1 cellular context compared by ENCODE assay signal in genomic region chr9:89491688-89492087, GRCh38.
TF ChIP-seq lines count a peak whose summit lies in the region.

No MANE protein-coding gene starts in this region.

TF ChIP-seq in WTC11, 78 proteins besides CTCF, POLR2A, EP300 and RAD21 (continued from another document):
- no peak for TF ChIP-seq HMGXB4 (CRISPR knock-in tag; IDR thresholded peaks at IDR 0.05)
